8 cellular contexts compared by ENCODE assay signal in genomic region chr2:169363027-169363569, GRCh38. TPM values are rescaled to one million over a fixed set of nuclear protein-coding genes. Genes with fewer than 3 reads are reported as not detected.
DNase-seq lines count a peak whose midpoint lies in the region; ATAC-seq and TF ChIP-seq lines count a peak whose summit lies in the region.
"Had no signal": no experiment of that assay in that cellular context is flagged by ENCODE, and none has a peak within 500 bp of the region (broad histone marks: within the 10 kb centered on the region; RNA-seq: fewer than 3 reads in every experiment).

No MANE protein-coding gene starts in this region.

- H3K27me3 ChIP-seq in OCI-LY3 (ENCODE audit: low read depth, low read length) (peaks cover 11% of the 10 kb centered on the region; the same call in 1 of the 2 replicates), skeletal muscle satellite cell (ENCODE audit: control insufficient read depth, insufficient read depth, low read length) (peaks cover 68% of the 10 kb centered on the region)

- H3K36me3 ChIP-seq in OCI-LY3 (replicated peaks; ENCODE audit: low read depth, low read length) (no peaks in the 10 kb centered on the region), skeletal muscle satellite cell (ENCODE audit: insufficient read depth, low read length) (no peaks in the 10 kb centered on the region)

- H3K4me3 ChIP-seq in OCI-LY3 (ENCODE audit: low read length) (peak overlapping the region; percentile 79), fibroblast of pulmonary artery (replicated peaks; ENCODE audit: low read depth, low read length) (peak overlapping the region; percentile 24), skeletal muscle satellite cell (ENCODE audit: low read length) (peak overlapping the region; percentile 71)

- H3K9ac ChIP-seq in OCI-LY3 (ENCODE audit: low read length) (peak overlapping the region; percentile 60; the same call in 1 of the 2 replicates), skeletal muscle satellite cell (ENCODE audit: low read depth, low read length) (no peak overlapping the region)

- ATAC-seq in GM19395 (IDR thresholded peaks at IDR 0.05; ENCODE audit: unreplicated experiment) (peak; percentile 4), HG03139 (IDR thresholded peaks at IDR 0.05; ENCODE audit: unreplicated experiment) (no peak)

- H3K4me2 ChIP-seq in OCI-LY3 (ENCODE audit: low read length) (peak overlapping the region; percentile 93), skeletal muscle satellite cell (ENCODE audit: low read length) (peak overlapping the region; percentile 88)

- 0 out of 2 replicates have a peak overlapping the region, but pooled peaks have one; percentile 82 for H2AFZ ChIP-seq in OCI-LY3 (ENCODE audit: low read depth, low read length)

- DNase-seq in fibroblast of pulmonary artery (ENCODE audit: low read depth) (peak; percentile 4), NCI-H2029 (lab: John Stamatoyannopoulos, UW) (no peak), HEK293T (ENCODE audit: extremely low spot score) (no peak)

- POLR2A ChIA-PET in HEK293T (lab: Yijun Ruan, JAX), result no interaction called here

- no peaks in the 10 kb centered on the region for H4K20me1 ChIP-seq in OCI-LY3 (ENCODE audit: insufficient read depth, low read length)

- H3K9me3 ChIP-seq in OCI-LY3 (ENCODE audit: insufficient read depth, low read length) (no peaks in the 10 kb centered on the region), skeletal muscle satellite cell (replicated peaks; ENCODE audit: low read length) (no peaks in the 10 kb centered on the region)

- H3K4me1 ChIP-seq in OCI-LY3 (ENCODE audit: low read length) (peaks cover 18% of the 10 kb centered on the region), skeletal muscle satellite cell (ENCODE audit: control insufficient read depth, insufficient read depth, low read length) (peaks cover 33% of the 10 kb centered on the region)

- no peak overlapping the region for H3K27ac ChIP-seq in OCI-LY3 (ENCODE audit: low read length)

- H3K79me2 ChIP-seq in OCI-LY3 (ENCODE audit: low read length), result no peaks in the 10 kb centered on the region

- CTCF ChIA-PET in HEK293T (lab: Yijun Ruan, JAX), result no interaction called here

- TF ChIP-seq CTCF in OCI-LY3 (IDR thresholded peaks at IDR 0.05; ENCODE audit: low read depth, low read length) (no peak), fibroblast of pulmonary artery (IDR thresholded peaks at IDR 0.05; ENCODE audit: low read length, missing control alignments) (no peak)

TF ChIP-seq in HEK293T, 16 proteins besides CTCF, POLR2A, EP300 and RAD21:
- TF ChIP-seq HDGF (IDR thresholded peaks at IDR 0.05; ENCODE audit: borderline replicate concordance) (no peak), BHLHE40 (IDR thresholded peaks at IDR 0.05; ENCODE audit: borderline replicate concordance) (no peak), SP1 (IDR thresholded peaks at IDR 0.05) (no peak), NFRKB (IDR thresholded peaks at IDR 0.05) (no peak), FOXA1 (IDR thresholded peaks at IDR 0.05) (no peak), ARNT (IDR thresholded peaks at IDR 0.05) (no peak), L3MBTL2 (conservative IDR thresholded peaks at IDR 0.05) (no peak), SUZ12 (IDR thresholded peaks at IDR 0.05) (no peak), TARDBP (IDR thresholded peaks at IDR 0.05) (no peak), FOXK2 (IDR thresholded peaks at IDR 0.05) (no peak), LEF1 (IDR thresholded peaks at IDR 0.05; ENCODE audit: borderline replicate concordance) (no peak), CTBP1 (IDR thresholded peaks at IDR 0.05; ENCODE audit: borderline replicate concordance) (no peak), PKNOX1 (IDR thresholded peaks at IDR 0.05) (no peak), ELF4 (IDR thresholded peaks at IDR 0.05) (no peak), FOXM1 (IDR thresholded peaks at IDR 0.05; ENCODE audit: borderline replicate concordance) (no peak), ZNF384 (IDR thresholded peaks at IDR 0.05) (no peak)

RNA-seq across cellular contexts. Expression of gene LRP2, which starts 0.8 kb away (rescaled TPM):
- total RNA-seq in skeletal muscle satellite cell (2012; rRNA removed), result not detected in 2 replicates
- total RNA-seq: lung microvascular endothelial cell had no signal

Comparison
In these comparisons a context has a peak if more than half of its experiments do, and no peak if none do; other contexts are left out.
1. H3K4me3 ChIP-seq: peak in every context shown above with its lines; median percentile 79 in OCI-LY3; 71 in skeletal muscle satellite cell; 24 in fibroblast of pulmonary artery.